Comparison of ENCODE assay signal across 19 cellular contexts in the genomic region with DNA sequence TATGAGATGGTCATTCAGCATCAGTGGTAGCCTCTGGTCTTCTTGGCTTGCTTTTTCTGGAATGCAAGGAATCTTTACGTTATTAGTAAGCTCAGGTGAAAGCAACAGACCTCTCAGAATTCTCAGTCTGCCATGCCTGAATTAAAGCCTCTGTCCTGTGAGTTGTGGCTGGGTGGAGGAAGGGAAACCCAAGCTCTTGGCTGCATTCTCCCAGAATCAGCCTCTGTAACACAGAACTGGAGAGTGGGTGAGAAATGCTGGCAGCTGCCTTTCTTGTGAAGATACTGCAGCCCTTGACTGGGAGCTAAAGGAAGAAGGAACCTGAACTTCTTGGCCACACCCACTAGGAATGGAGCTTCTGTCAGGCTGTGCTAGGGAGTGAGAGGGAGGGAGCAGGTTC.
"Had no signal": no experiment of that assay in that cellular context is flagged by ENCODE, and none has a peak within 500 bp of the region (broad histone marks: within the 10 kb centered on the region; RNA-seq: fewer than 3 reads in every experiment).

No MANE protein-coding gene starts in this region.

- H3K27me3 ChIP-seq: dorsolateral prefrontal cortex, esophagus muscularis mucosa, gastrocnemius medialis, heart right ventricle, ovary, upper lobe of left lung, uterus had no signal

- DNase-seq: cortex of kidney; dorsolateral prefrontal cortex; effector CD8-positive, alpha-beta T cell; gastrocnemius medialis; heart right ventricle; hypothalamus; left colon; naive thymus-derived CD8-positive, alpha-beta T cell; ovary; small intestine; stimulated activated CD4-positive, alpha-beta T cell treated with anti-CD3 and anti-CD28 coated beads, Interleukin-2, amount 100 ng/mL, for 48 hours; stimulated activated naive CD4-positive, alpha-beta T cell treated with Interleukin-2 at 50 U/mL for 16 hours; upper lobe of left lung; uterus had no signal

- ATAC-seq: gastrocnemius medialis; heart right ventricle; left colon; naive thymus-derived CD8-positive, alpha-beta T cell; right cardiac atrium had no signal

- H3K4me1 ChIP-seq: esophagus muscularis mucosa, gastrocnemius medialis, heart right ventricle, upper lobe of left lung, uterus had no signal

- H3K4me1 Mint-ChIP-seq: naive thymus-derived CD8-positive, alpha-beta T cell had no signal

- H3K27me3 Mint-ChIP-seq: naive thymus-derived CD8-positive, alpha-beta T cell had no signal

- H3K36me3 ChIP-seq: esophagus muscularis mucosa, gastrocnemius medialis, heart right ventricle, ovary, upper lobe of left lung, uterus had no signal

- H3K4me3 Mint-ChIP-seq: naive thymus-derived CD8-positive, alpha-beta T cell had no signal

- H3K9me3 ChIP-seq: esophagus muscularis mucosa, gastrocnemius medialis, ovary, upper lobe of left lung, uterus had no signal

- FAIRE-seq: endometrium, small intestine had no signal

- H3K4me3 ChIP-seq: dorsolateral prefrontal cortex, esophagus muscularis mucosa, gastrocnemius medialis, heart right ventricle, ovary, upper lobe of left lung, uterus had no signal

- H3K27ac ChIP-seq: dorsolateral prefrontal cortex, epithelial cell of prostate, esophagus muscularis mucosa, gastrocnemius medialis, heart right ventricle, ovary, upper lobe of left lung, uterus had no signal

- H3K27ac Mint-ChIP-seq: naive thymus-derived CD8-positive, alpha-beta T cell; progenitor cell of endocrine pancreas had no signal
